In genomic region chr16:84081446-84081989, GRCh38 we compare ENCODE assay signal across 37 cellular contexts. TPM values are rescaled to one million over a fixed set of nuclear protein-coding genes. Genes with fewer than 3 reads are reported as not detected.
"Had no signal": no experiment of that assay in that cellular context is flagged by ENCODE, and none has a peak within 500 bp of the region (broad histone marks: within the 10 kb centered on the region; RNA-seq: fewer than 3 reads in every experiment).

No MANE protein-coding gene starts in this region.

- H3K9me3 ChIP-seq: gastrocnemius medialis, left ventricle myocardium inferior, mucosa of descending colon, neutrophil, sigmoid colon, stomach, transverse colon had no signal

- H3K9me3 Mint-ChIP-seq: activated CD4-positive, alpha-beta memory T cell treated with anti-CD3 and anti-CD28 coated beads for 36 hours; activated T-helper 1 cell treated with anti-CD3 and anti-CD28 coated beads, Interleukin-12 subunit alpha, Interleukin-12 subunit beta, Interleukin-2, Interleukin-4 antibody, amounts not matched to agents 30 ng/mL and 10 ng/mL and 1 ng/mL, durations not matched to agents 14 hours and 24 hours and 36 hours; central memory CD8-positive, alpha-beta T cell; natural killer cell treated with Interleukin-12 subunit alpha and Interleukin-12 subunit beta and Interleukin-15 and Interleukin-18, amount 100 ng/mL, for 72 hours; stimulated activated naive B cell treated with anti-CD40 and anti-IgM and Interleukin-4, amounts not matched to agents 10 μg/mL and 1 μg/mL and 100 μg/mL, for 72 hours; T-helper 1 cell treated with Interleukin-12 subunit alpha and Interleukin-12 subunit beta and Interleukin-4 antibody, amounts not matched to agents 30 μg/mL and 1 μg/mL, for 36 hours had no signal

- H3K4me3 Mint-ChIP-seq: activated CD4-positive, alpha-beta memory T cell treated with anti-CD3 and anti-CD28 coated beads for 36 hours; activated T-helper 1 cell treated with anti-CD3 and anti-CD28 coated beads, Interleukin-12 subunit alpha, Interleukin-12 subunit beta, Interleukin-2, Interleukin-4 antibody, amounts not matched to agents 30 ng/mL and 10 ng/mL and 1 ng/mL, durations not matched to agents 14 hours and 24 hours and 36 hours; central memory CD8-positive, alpha-beta T cell; natural killer cell treated with Interleukin-12 subunit alpha and Interleukin-12 subunit beta and Interleukin-15 and Interleukin-18, amount 100 ng/mL, for 72 hours; stimulated activated naive B cell treated with anti-CD40 and anti-IgM and Interleukin-4, amounts not matched to agents 10 μg/mL and 1 μg/mL and 100 μg/mL, for 72 hours; T-helper 1 cell treated with Interleukin-12 subunit alpha and Interleukin-12 subunit beta and Interleukin-4 antibody, amounts not matched to agents 30 μg/mL and 1 μg/mL, for 36 hours had no signal

- ATAC-seq: activated CD4-positive, CD25-positive, alpha-beta regulatory T cell treated with anti-CD3 and anti-CD28 coated beads, Interleukin-2, amount 50 U/mL, for 24 hours; mucosa of descending colon; natural killer cell treated with Interleukin-12 subunit alpha and Interleukin-12 subunit beta and Interleukin-15 and Interleukin-18, amount 100 ng/mL, for 72 hours; stimulated activated naive B cell treated with anti-CD40 and anti-IgM and Interleukin-4, amounts not matched to agents 10 μg/mL and 1 μg/mL and 100 μg/mL, for 72 hours had no signal

- FAIRE-seq: small intestine, TTC549 had no signal

- H3K27me3 Mint-ChIP-seq: activated CD4-positive, alpha-beta memory T cell treated with anti-CD3 and anti-CD28 coated beads for 36 hours; central memory CD8-positive, alpha-beta T cell; natural killer cell treated with Interleukin-12 subunit alpha and Interleukin-12 subunit beta and Interleukin-15 and Interleukin-18, amount 100 ng/mL, for 72 hours; stimulated activated naive B cell treated with anti-CD40 and anti-IgM and Interleukin-4, amounts not matched to agents 10 μg/mL and 1 μg/mL and 100 μg/mL, for 72 hours had no signal

- H3K4me3 ChIP-seq: gastrocnemius medialis, left ventricle myocardium inferior, lung, mucosa of descending colon, sigmoid colon, stomach, transverse colon had no signal

- H3K27ac ChIP-seq: stomach, transverse colon had no signal

- DNase-seq: activated CD4-positive, alpha-beta memory T cell treated with anti-CD3 and anti-CD28 coated beads for 36 hours; activated CD4-positive, alpha-beta T cell treated with anti-CD3 and anti-CD28 coated beads for 48 hours; activated CD8-positive, alpha-beta memory T cell treated with anti-CD3 and anti-CD28 coated beads, Interleukin-2, amount 50 U/mL, for 4 hours; activated gamma-delta T cell; activated naive CD4-positive, alpha-beta T cell treated with anti-CD3 and anti-CD28 coated beads, Interleukin-2, amount 50 U/mL, for 16 hours; activated T-cell treated with anti-CD3 and anti-CD28 coated beads, Interleukin-2, amount 50 U/mL, for 1 hour; amygdala; dermis blood vessel endothelial cell; effector CD4-positive, alpha-beta T cell; gastrocnemius medialis; glutamatergic neuron; islet precursor cell; left ventricle myocardium inferior; mucosa of descending colon; sigmoid colon; small intestine; stimulated activated CD4-positive, alpha-beta T cell treated with anti-CD3 and anti-CD28 coated beads, Interleukin-4, amount 100 ng/mL, for 24 hours; stimulated activated CD8-positive, alpha-beta memory T cell treated with anti-CD3 and anti-CD28 coated beads, Interleukin-4, amount 100 ng/mL, for 48 hours; stimulated activated naive B cell treated with anti-CD40 and anti-IgM and Interleukin-4, amounts not matched to agents 10 μg/mL and 1 μg/mL and 100 μg/mL, for 72 hours; stomach; T-helper 9 cell; transverse colon had no signal

- H3K4me1 ChIP-seq: transverse colon had no signal

- H3K27me3 ChIP-seq: gastrocnemius medialis, neutrophil, sigmoid colon, stomach, transverse colon had no signal

- H3K27ac Mint-ChIP-seq: activated CD4-positive, alpha-beta memory T cell treated with anti-CD3 and anti-CD28 coated beads for 36 hours; activated T-helper 1 cell treated with anti-CD3 and anti-CD28 coated beads, Interleukin-12 subunit alpha, Interleukin-12 subunit beta, Interleukin-2, Interleukin-4 antibody, amounts not matched to agents 30 ng/mL and 10 ng/mL and 1 ng/mL, durations not matched to agents 14 hours and 24 hours and 36 hours; natural killer cell treated with Interleukin-12 subunit alpha and Interleukin-12 subunit beta and Interleukin-15 and Interleukin-18, amount 100 ng/mL, for 72 hours; stimulated activated naive B cell treated with anti-CD40 and anti-IgM and Interleukin-4, amounts not matched to agents 10 μg/mL and 1 μg/mL and 100 μg/mL, for 72 hours; T-helper 1 cell treated with Interleukin-12 subunit alpha and Interleukin-12 subunit beta and Interleukin-4 antibody, amounts not matched to agents 30 μg/mL and 1 μg/mL, for 36 hours had no signal

RNA-seq across cellular contexts. Expression of gene SLC38A8, which starts 38.9 kb away (rescaled TPM):
- total RNA-seq: activated CD4-positive, alpha-beta memory T cell treated with anti-CD3 and anti-CD28 coated beads for 36 hours; activated CD8-positive, alpha-beta memory T cell treated with anti-CD3 and anti-CD28 coated beads for 36 hours; activated T-helper 1 cell treated with anti-CD3 and anti-CD28 coated beads, Interleukin-12 subunit alpha, Interleukin-12 subunit beta, Interleukin-2, Interleukin-4 antibody, amounts not matched to agents 30 ng/mL and 10 ng/mL and 1 ng/mL, durations not matched to agents 14 hours and 24 hours and 36 hours; dermis blood vessel endothelial cell; epithelial cell of proximal tubule; gastrocnemius medialis; left ventricle myocardium inferior; lung; mucosa of descending colon; myocyte; natural killer cell treated with Interleukin-12 subunit alpha and Interleukin-12 subunit beta and Interleukin-15 and Interleukin-18, amount 100 ng/mL, for 72 hours; osteocyte; posterior vena cava; renal cortical epithelial cell; sigmoid colon; stomach; transverse colon; urinary bladder had no signal
- polyA plus RNA-seq: sigmoid colon, urinary bladder had no signal
